20 cellular contexts compared by ENCODE assay signal in genomic region chr21:20419780-20420179, GRCh38.
"Had no signal": no experiment of that assay in that cellular context is flagged by ENCODE, and none has a peak within 500 bp of the region (broad histone marks: within the 10 kb centered on the region; RNA-seq: fewer than 3 reads in every experiment).

No MANE protein-coding gene starts in this region.

- DNase-seq: KBM-7, MG63, NCI-H1092, NCI-H1105 treated with DMSO at 0.1 percent for 48 hours, NCI-H1417 treated with DMSO at 0.1 percent for 48 hours, NCI-H146, NCI-H1694 treated with DMSO at 0.1 percent for 48 hours, NCI-H1930, NCI-H2081, NCI-H2107, NCI-H2227 treated with DMSO at 0.1 percent for 48 hours, NCI-H510A, NCI-H524 treated with DMSO at 0.1 percent for 48 hours, NCI-H69, NCI-H774, Right ventricle myocardium superior, SIG-M5 had no signal

- H3K9me3 ChIP-seq: MG63 had no signal

- H3K27ac ChIP-seq: HL-60, SJSA1, SK-N-MC had no signal

- H3K4me3 ChIP-seq: MG63, SJSA1, SK-N-MC had no signal

- H3K27me3 ChIP-seq: MG63, SJSA1 had no signal

- H3K4me1 ChIP-seq: SJSA1 had no signal

- H3K36me3 ChIP-seq: MG63, SJSA1 had no signal
